Comparison of ENCODE assay signal across 1 cellular context in the genomic region with DNA sequence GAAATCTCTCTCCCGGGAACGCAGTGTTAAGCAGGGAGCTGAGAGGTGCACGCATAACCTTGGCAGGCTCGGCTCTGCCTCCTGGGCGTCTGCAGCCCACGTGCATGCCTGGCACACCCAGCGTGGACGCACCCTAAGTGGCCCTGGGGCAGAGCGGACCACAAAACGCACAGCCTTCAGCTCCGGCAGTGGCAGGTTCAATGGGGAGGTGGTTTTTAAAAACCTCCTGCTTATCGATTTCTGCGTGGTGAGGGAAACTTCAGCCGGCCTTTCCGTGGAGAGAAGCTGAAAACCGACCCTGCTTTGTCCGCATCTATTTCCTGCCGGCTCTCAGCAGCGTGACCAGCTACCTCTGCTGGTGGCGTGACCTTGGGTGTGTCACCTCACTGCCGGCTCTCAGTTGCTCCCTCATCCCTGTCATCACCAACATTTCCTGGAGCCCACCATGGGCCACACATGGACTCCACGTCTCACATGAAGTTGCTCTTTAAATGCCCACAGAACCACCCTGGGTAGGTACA.
TF ChIP-seq lines count a peak whose summit lies in the region.

No MANE protein-coding gene starts in this region.

TF ChIP-seq in IMR-90, 13 proteins besides CTCF, POLR2A, EP300 and RAD21 (continued from another document):
- TF ChIP-seq CEBPB (IDR thresholded peaks at IDR 0.05; ENCODE audit: low read depth, low read length): no peak
- TF ChIP-seq, protein P1, sequence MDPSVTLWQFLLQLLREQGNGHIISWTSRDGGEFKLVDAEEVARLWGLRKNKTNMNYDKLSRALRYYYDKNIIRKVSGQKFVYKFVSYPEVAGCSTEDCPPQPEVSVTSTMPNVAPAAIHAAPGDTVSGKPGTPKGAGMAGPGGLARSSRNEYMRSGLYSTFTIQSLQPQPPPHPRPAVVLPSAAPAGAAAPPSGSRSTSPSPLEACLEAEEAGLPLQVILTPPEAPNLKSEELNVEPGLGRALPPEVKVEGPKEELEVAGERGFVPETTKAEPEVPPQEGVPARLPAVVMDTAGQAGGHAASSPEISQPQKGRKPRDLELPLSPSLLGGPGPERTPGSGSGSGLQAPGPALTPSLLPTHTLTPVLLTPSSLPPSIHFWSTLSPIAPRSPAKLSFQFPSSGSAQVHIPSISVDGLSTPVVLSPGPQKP (IDR thresholded peaks at IDR 0.05; ENCODE audit: borderline replicate concordance, low read depth, low read length): no peak
- TF ChIP-seq NFE2L2 (IDR thresholded peaks at IDR 0.05; ENCODE audit: low read depth, low read length): no peak
- no peak for TF ChIP-seq RFX5 (IDR thresholded peaks at IDR 0.05; ENCODE audit: low read depth, low read length)
- no peak for TF ChIP-seq MAFK (IDR thresholded peaks at IDR 0.05; ENCODE audit: low read depth, low read length)
- TF ChIP-seq MAZ (IDR thresholded peaks at IDR 0.05; ENCODE audit: borderline replicate concordance, low read depth, low read length): no peak
